ENCODE assay signal across 9 cellular contexts in the genomic region with DNA sequence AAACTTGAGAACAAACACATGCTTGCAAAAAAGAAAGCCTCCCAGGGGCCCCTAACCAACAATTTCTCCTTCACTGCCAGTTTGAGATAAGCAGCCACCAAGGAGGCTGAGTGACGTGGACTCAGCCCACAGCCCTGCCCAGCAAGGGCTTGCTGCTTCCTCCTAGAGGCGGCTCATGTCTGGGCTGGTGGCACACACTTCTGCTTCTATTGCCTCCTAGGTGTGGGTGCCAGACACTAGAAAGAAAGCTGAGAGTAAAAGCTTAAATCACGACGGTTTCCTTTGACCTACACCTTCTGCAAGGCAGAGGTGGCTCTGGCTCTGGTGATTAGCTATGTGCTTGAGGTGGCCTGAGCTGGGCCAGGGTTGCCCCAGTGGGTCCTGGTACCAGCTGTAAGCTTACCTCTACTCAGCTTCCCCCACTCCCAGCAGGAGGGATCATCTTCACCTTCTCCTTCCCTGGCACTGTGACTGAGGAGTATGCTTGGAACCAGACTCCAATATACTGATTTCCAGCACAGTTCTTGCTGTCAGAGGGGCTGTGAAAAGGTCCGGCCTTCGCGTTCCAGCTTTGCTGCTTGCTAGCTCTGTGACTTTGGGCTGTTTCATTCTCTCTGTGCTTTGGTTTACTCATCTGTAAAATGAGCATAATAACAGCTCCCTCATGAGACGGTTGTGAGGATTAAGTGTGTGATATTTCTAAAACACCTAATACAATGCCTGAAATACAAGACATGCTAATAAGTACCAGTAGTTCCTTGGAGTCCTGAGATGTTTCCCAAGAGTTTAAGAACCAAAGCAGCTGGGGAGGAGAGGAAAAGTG.
DNase-seq lines count a peak whose midpoint lies in the region.
"Had no signal": no experiment of that assay in that cellular context is flagged by ENCODE, and none has a peak within 500 bp of the region (broad histone marks: within the 10 kb centered on the region; RNA-seq: fewer than 3 reads in every experiment).

No MANE protein-coding gene starts in this region.

- H3K36me3 ChIP-seq in MG63 = no peaks in the 10 kb centered on the region

- no peaks in the 10 kb centered on the region for H3K9me3 ChIP-seq in MG63

- no peak overlapping the region for H3K4me3 ChIP-seq in MG63

- DNase-seq in GF-D8 (lab: John Stamatoyannopoulos, UW) (peak; percentile 27), amniotic epithelial cell (ENCODE audit: low read depth) (peak; percentile 50), MG63 (no peak), DMS53 (lab: John Stamatoyannopoulos, UW) (no peak), NCI-H510A (lab: John Stamatoyannopoulos, UW) (no peak), cerebellum (ENCODE audit: low spot score) (no peak)
- DNase-seq in activated CD4-positive, CD25-positive, alpha-beta regulatory T cell treated with anti-CD3 and anti-CD28 coated beads, Interleukin-2, amount 50 U/mL, for 72 hours = peak; percentile 34
- DNase-seq in stimulated activated CD4-positive, alpha-beta T cell treated with anti-CD3 and anti-CD28 coated beads, Interleukin-1b, Interleukin-23, amount 100 ng/mL, for 4 hours (ENCODE audit: low read depth in 2 of 2) = peak; percentile 32 to 48
- DNase-seq: NCI-H82 had no signal

- H3K27me3 ChIP-seq in MG63 = no peaks in the 10 kb centered on the region

Comparison
In these comparisons a context has a peak if more than half of its experiments do, and no peak if none do; other contexts are left out.
1. DNase-seq: peak in GF-D8 (single experiment), activated CD4-positive, CD25-positive, alpha-beta regulatory T cell treated with anti-CD3 and anti-CD28 coated beads, Interleukin-2, amount 50 U/mL, for 72 hours (single experiment), amniotic epithelial cell (single experiment) and stimulated activated CD4-positive, alpha-beta T cell treated with anti-CD3 and anti-CD28 coated beads, Interleukin-1b, Interleukin-23, amount 100 ng/mL, for 4 hours (2 of 2); none in MG63 (single experiment), DMS53 (single experiment), NCI-H510A (single experiment) and cerebellum (single experiment).